27 cellular contexts compared by ENCODE assay signal in the genomic region with DNA sequence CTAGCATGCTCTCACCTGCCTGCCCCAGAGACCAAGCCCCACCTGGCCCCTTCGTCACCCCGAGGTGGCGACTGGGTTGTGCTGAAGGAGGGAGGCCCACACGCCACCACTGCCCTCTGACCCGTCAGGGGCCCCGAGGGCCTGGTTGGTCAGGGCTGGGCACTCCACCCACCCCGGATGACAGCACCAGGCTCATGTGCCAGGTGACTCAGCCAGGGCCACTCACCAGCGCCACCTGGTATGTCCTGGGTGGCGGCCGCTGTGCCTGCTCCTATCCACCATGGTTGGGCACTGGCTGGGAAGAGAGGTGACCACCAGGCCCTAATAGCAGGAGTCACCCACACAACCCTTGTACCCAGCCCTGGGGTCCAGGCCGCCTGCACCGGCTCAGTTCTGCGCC.
"Had no signal": no experiment of that assay in that cellular context is flagged by ENCODE, and none has a peak within 500 bp of the region (broad histone marks: within the 10 kb centered on the region; RNA-seq: fewer than 3 reads in every experiment).

No MANE protein-coding gene starts in this region.

- H3K27me3 ChIP-seq: pancreas had no signal

- H3K4me3 ChIP-seq: esophagus muscularis mucosa, left ventricle myocardium inferior, lung, pancreas, prostate gland, sigmoid colon, tibial nerve had no signal

- H3K36me3 Mint-ChIP-seq: naive B cell; stimulated activated memory B cell treated with anti-CD40 and anti-IgM and Interleukin-4, amounts not matched to agents 10 μg/mL and 1 μg/mL and 100 μg/mL, for 72 hours had no signal

- H3K9me3 ChIP-seq: esophagus muscularis mucosa, left ventricle myocardium inferior, pancreas, prostate gland, sigmoid colon, tibial nerve had no signal

- ATAC-seq: activated T-cell treated with anti-CD3 and anti-CD28 coated beads, Interleukin-2, amount 50 U/mL, for 4 hours; activated T-helper 17 cell treated with anti-CD3 and anti-CD28 coated beads, Interleukin-2, amount 50 U/mL, for 72 hours; pancreas; stimulated activated memory B cell treated with anti-CD40 and anti-IgM and Interleukin-4, amounts not matched to agents 10 μg/mL and 1 μg/mL and 100 μg/mL, for 72 hours had no signal

- DNase-seq: activated CD4-positive, alpha-beta memory T cell treated with anti-CD3 and anti-CD28 coated beads, Interleukin-2, amount 10 ng/mL, durations not matched to agents 7 days and 5 days; activated CD4-positive, alpha-beta T cell treated with anti-CD3 and anti-CD28 coated beads, Interleukin-2, amount 10 ng/mL, durations not matched to agents 24 days and 14 days; activated CD4-positive, CD25-positive, alpha-beta regulatory T cell treated with anti-CD3 and anti-CD28 coated beads, Interleukin-2, amount 50 U/mL, for 72 hours; activated gamma-delta T cell treated with Interleukin-2 at 50 U/mL for 16 hours; activated naive CD4-positive, alpha-beta T cell treated with anti-CD3 and anti-CD28 coated beads, Interleukin-2, amount 50 U/mL, for 16 hours; activated T-cell treated with anti-CD3 and anti-CD28 coated beads, Interleukin-2, amount 50 U/mL, for 4 hours; amniotic stem cell; brain microvascular endothelial cell; caudate nucleus; endodermal cell; foreskin melanocyte; left ventricle myocardium inferior; naive B cell; nephron progenitor cell; pancreas; retina; sigmoid colon; small intestine; stimulated activated CD4-positive, alpha-beta T cell treated with anti-CD3 and anti-CD28 coated beads, Interleukin-4, amount 100 ng/mL, for 4 hours; stimulated activated CD8-positive, alpha-beta memory T cell treated with anti-CD3 and anti-CD28 coated beads, Interleukin-4, amount 100 ng/mL, for 48 hours; T-helper 2 cell had no signal

- H3K9me3 Mint-ChIP-seq: activated CD4-positive, alpha-beta memory T cell treated with anti-CD3 and anti-CD28 coated beads, Interleukin-2, amount 10 ng/mL, durations not matched to agents 7 days and 5 days; activated CD4-positive, alpha-beta T cell treated with anti-CD3 and anti-CD28 coated beads, Interleukin-2, amount 10 ng/mL, durations not matched to agents 24 days and 14 days; activated T-cell treated with anti-CD3 and anti-CD28 coated beads, Interleukin-2, amount 50 U/mL, for 4 hours; activated T-helper 17 cell treated with anti-CD3 and anti-CD28 coated beads, Interleukin-2, amount 50 U/mL, for 72 hours; endodermal cell; naive B cell; nephron progenitor cell; stimulated activated memory B cell treated with anti-CD40 and anti-IgM and Interleukin-4, amounts not matched to agents 10 μg/mL and 1 μg/mL and 100 μg/mL, for 72 hours had no signal

- H3K4me3 Mint-ChIP-seq: activated CD4-positive, alpha-beta memory T cell treated with anti-CD3 and anti-CD28 coated beads, Interleukin-2, amount 10 ng/mL, durations not matched to agents 7 days and 5 days; activated CD4-positive, alpha-beta T cell treated with anti-CD3 and anti-CD28 coated beads, Interleukin-2, amount 10 ng/mL, durations not matched to agents 24 days and 14 days; activated T-cell treated with anti-CD3 and anti-CD28 coated beads, Interleukin-2, amount 50 U/mL, for 4 hours; activated T-helper 17 cell treated with anti-CD3 and anti-CD28 coated beads, Interleukin-2, amount 50 U/mL, for 72 hours; endodermal cell; nephron progenitor cell; stimulated activated memory B cell treated with anti-CD40 and anti-IgM and Interleukin-4, amounts not matched to agents 10 μg/mL and 1 μg/mL and 100 μg/mL, for 72 hours had no signal

- H3K27ac ChIP-seq: brain microvascular endothelial cell, esophagus muscularis mucosa, left ventricle myocardium inferior, pancreas, prostate gland, sigmoid colon, tibial nerve had no signal

- H3K4me1 ChIP-seq: esophagus muscularis mucosa, left ventricle myocardium inferior, pancreas, prostate gland, sigmoid colon, tibial nerve had no signal

- H3K4me1 Mint-ChIP-seq: activated CD4-positive, alpha-beta memory T cell treated with anti-CD3 and anti-CD28 coated beads, Interleukin-2, amount 10 ng/mL, durations not matched to agents 7 days and 5 days; activated T-helper 17 cell treated with anti-CD3 and anti-CD28 coated beads, Interleukin-2, amount 50 U/mL, for 72 hours; endodermal cell had no signal

- H3K27ac Mint-ChIP-seq: activated CD4-positive, alpha-beta memory T cell treated with anti-CD3 and anti-CD28 coated beads, Interleukin-2, amount 10 ng/mL, durations not matched to agents 7 days and 5 days; activated CD4-positive, alpha-beta T cell treated with anti-CD3 and anti-CD28 coated beads, Interleukin-2, amount 10 ng/mL, durations not matched to agents 24 days and 14 days; activated T-helper 17 cell treated with anti-CD3 and anti-CD28 coated beads, Interleukin-2, amount 50 U/mL, for 72 hours; nephron progenitor cell; stimulated activated memory B cell treated with anti-CD40 and anti-IgM and Interleukin-4, amounts not matched to agents 10 μg/mL and 1 μg/mL and 100 μg/mL, for 72 hours had no signal

- H3K36me3 ChIP-seq: brain microvascular endothelial cell, esophagus muscularis mucosa, left ventricle myocardium inferior, pancreas, prostate gland, sigmoid colon, tibial nerve had no signal
